Comparison of ENCODE assay signal across 1 cellular context in the genomic region with DNA sequence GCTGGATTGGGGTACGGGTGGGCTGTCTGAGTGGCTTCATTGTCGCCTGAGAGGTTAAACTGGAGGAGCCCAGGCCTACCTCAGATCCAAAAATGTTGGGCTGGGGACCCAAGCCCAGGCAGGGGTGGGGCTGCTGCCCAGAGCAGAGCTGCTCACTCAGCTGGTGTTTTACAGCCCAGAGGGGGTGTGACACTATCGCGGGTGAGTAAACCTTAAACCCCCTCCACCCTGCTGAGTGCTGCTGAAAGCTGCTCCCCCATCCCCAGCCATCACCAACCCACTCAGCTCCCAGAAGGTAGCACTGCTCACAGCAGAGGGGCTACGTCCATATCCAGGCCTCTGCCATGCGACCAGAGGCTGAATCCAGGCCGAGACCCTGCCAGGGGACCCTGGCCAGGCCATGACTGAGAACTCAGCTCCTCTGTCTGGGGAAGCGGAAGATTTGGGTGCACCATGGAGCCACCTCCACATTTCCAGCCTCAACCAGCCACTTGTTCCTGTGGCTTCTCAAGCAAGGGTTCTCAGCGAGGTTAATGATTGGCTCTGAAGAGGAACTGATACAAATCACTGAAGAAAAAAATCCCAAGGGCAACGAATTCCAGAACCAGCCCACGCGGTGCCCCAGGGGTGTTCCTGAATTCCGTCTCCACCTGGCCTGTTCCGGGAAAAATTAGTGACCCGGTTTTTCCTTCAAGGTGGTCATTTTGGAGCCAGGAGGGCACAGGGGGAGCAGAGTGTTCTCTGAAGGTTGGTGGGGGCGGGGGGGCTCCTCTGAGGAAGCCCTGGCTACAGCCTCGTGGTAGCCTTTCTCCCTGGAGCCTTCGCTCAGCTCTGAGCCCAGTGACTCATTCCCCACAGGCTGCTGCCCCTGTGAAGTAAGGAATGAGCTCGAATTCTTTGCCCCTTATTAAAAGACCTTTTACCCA.
TF ChIP-seq lines count a peak whose summit lies in the region.

No MANE protein-coding gene starts in this region.

TF ChIP-seq in HepG2, 621 proteins besides CTCF, POLR2A, EP300 and RAD21 (continued from another document and continues in another):
- no peak for TF ChIP-seq MAFF (IDR thresholded peaks at IDR 0.05; ENCODE audit: low read depth, low read length)
- TF ChIP-seq ATAD3A (CRISPR knock-in tag; IDR thresholded peaks at IDR 0.05), result no peak
- no peak for TF ChIP-seq HOXA7 (CRISPR knock-in tag; IDR thresholded peaks at IDR 0.05)
- TF ChIP-seq PLRG1 (conservative IDR thresholded peaks at IDR 0.05), result no peak
- TF ChIP-seq, protein P1, sequence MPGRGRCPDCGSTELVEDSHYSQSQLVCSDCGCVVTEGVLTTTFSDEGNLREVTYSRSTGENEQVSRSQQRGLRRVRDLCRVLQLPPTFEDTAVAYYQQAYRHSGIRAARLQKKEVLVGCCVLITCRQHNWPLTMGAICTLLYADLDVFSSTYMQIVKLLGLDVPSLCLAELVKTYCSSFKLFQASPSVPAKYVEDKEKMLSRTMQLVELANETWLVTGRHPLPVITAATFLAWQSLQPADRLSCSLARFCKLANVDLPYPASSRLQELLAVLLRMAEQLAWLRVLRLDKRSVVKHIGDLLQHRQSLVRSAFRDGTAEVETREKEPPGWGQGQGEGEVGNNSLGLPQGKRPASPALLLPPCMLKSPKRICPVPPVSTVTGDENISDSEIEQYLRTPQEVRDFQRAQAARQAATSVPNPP (CRISPR knock-in tag; IDR thresholded peaks at IDR 0.05), result no peak
- TF ChIP-seq RFX5 (IDR thresholded peaks at IDR 0.05; ENCODE audit: low read depth, low read length), result no peak
- TF ChIP-seq, protein P2, sequence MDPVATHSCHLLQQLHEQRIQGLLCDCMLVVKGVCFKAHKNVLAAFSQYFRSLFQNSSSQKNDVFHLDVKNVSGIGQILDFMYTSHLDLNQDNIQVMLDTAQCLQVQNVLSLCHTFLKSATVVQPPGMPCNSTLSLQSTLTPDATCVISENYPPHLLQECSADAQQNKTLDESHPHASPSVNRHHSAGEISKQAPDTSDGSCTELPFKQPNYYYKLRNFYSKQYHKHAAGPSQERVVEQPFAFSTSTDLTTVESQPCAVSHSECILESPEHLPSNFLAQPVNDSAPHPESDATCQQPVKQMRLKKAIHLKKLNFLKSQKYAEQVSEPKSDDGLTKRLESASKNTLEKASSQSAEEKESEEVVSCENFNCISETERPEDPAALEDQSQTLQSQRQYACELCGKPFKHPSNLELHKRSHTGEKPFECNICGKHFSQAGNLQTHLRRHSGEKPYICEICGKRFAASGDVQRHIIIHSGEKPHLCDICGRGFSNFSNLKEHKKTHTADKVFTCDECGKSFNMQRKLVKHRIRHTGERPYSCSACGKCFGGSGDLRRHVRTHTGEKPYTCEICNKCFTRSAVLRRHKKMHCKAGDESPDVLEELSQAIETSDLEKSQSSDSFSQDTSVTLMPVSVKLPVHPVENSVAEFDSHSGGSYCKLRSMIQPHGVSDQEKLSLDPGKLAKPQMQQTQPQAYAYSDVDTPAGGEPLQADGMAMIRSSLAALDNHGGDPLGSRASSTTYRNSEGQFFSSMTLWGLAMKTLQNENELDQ (CRISPR knock-in tag; IDR thresholded peaks at IDR 0.05; ENCODE audit: borderline replicate concordance), result no peak
- no peak for TF ChIP-seq IKZF4 (CRISPR knock-in tag; IDR thresholded peaks at IDR 0.05; ENCODE audit: borderline replicate concordance, low read depth, not compliant biosample characterization)
- no peak for TF ChIP-seq ASH2L (IDR thresholded peaks at IDR 0.05; ENCODE audit: insufficient read length, low read depth, low read length)
- no peak for TF ChIP-seq ZNF20 (CRISPR knock-in tag; IDR thresholded peaks at IDR 0.05)
- TF ChIP-seq SCMH1 (CRISPR knock-in tag; IDR thresholded peaks at IDR 0.05; ENCODE audit: borderline replicate concordance), result no peak
- TF ChIP-seq ISL2 (CRISPR knock-in tag; IDR thresholded peaks at IDR 0.05), result no peak
- no peak for TF ChIP-seq NR3C1 (CRISPR knock-in tag; IDR thresholded peaks at IDR 0.05)
- TF ChIP-seq SNAPC2 (CRISPR knock-in tag; IDR thresholded peaks at IDR 0.05), result no peak
- TF ChIP-seq ZFY (CRISPR knock-in tag; IDR thresholded peaks at IDR 0.05), result no peak
- TF ChIP-seq ZEB1 (IDR thresholded peaks at IDR 0.05; ENCODE audit: insufficient replicate concordance, low read depth), result no peak
- no peak for TF ChIP-seq NFRKB (IDR thresholded peaks at IDR 0.05)
- no peak for TF ChIP-seq FIP1L1 (IDR thresholded peaks at IDR 0.05; ENCODE audit: borderline replicate concordance, insufficient read depth, low read depth, low read length)
- TF ChIP-seq, protein P3, sequence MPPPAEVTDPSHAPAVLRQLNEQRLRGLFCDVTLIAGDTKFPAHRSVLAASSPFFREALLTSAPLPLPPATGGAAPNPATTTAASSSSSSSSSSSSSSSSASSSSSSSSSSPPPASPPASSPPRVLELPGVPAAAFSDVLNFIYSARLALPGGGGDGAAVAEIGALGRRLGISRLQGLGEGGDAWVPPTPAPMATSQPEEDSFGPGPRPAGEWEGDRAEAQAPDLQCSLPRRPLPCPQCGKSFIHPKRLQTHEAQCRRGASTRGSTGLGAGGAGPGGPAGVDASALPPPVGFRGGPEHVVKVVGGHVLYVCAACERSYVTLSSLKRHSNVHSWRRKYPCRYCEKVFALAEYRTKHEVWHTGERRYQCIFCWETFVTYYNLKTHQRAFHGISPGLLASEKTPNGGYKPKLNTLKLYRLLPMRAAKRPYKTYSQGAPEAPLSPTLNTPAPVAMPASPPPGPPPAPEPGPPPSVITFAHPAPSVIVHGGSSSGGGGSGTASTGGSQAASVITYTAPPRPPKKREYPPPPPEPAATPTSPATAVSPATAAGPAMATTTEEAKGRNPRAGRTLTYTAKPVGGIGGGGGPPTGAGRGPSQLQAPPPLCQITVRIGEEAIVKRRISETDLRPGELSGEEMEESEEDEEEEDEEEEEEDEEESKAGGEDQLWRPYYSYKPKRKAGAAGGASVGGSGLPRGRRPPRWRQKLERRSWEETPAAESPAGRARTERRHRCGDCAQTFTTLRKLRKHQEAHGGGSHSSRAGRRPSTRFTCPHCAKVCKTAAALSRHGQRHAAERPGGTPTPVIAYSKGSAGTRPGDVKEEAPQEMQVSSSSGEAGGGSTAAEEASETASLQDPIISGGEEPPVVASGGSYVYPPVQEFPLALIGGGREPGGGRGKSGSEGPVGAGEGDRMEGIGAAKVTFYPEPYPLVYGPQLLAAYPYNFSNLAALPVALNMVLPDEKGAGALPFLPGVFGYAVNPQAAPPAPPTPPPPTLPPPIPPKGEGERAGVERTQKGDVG (CRISPR knock-in tag; IDR thresholded peaks at IDR 0.05; ENCODE audit: borderline replicate concordance), result no peak
- TF ChIP-seq BHLHE40 (IDR thresholded peaks at IDR 0.05; ENCODE audit: low read length), result no peak
- TF ChIP-seq, protein P4, sequence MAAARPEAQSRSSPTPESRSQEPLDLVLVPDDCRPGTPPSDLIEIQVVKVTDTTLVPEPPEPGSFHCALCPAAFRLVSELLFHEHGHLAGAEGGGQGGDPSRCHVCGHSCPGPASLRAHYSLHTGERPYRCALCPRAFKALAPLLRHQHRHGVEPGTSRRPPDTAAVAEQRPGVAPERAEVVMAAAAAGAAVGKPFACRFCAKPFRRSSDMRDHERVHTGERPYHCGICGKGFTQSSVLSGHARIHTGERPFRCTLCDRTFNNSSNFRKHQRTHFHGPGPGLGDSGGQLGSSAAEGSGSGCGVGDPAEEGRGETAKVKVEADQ (CRISPR knock-in tag; IDR thresholded peaks at IDR 0.05; ENCODE audit: borderline replicate concordance), result no peak
- no peak for TF ChIP-seq ARID2 (CRISPR knock-in tag; IDR thresholded peaks at IDR 0.05; ENCODE audit: borderline replicate concordance)
- TF ChIP-seq LCORL (IDR thresholded peaks at IDR 0.05), result no peak
- no peak for TF ChIP-seq LCORL (CRISPR knock-in tag; IDR thresholded peaks at IDR 0.05)
- no peak for TF ChIP-seq ZNF670 (CRISPR knock-in tag; IDR thresholded peaks at IDR 0.05; ENCODE audit: borderline replicate concordance)
- TF ChIP-seq, protein P5, sequence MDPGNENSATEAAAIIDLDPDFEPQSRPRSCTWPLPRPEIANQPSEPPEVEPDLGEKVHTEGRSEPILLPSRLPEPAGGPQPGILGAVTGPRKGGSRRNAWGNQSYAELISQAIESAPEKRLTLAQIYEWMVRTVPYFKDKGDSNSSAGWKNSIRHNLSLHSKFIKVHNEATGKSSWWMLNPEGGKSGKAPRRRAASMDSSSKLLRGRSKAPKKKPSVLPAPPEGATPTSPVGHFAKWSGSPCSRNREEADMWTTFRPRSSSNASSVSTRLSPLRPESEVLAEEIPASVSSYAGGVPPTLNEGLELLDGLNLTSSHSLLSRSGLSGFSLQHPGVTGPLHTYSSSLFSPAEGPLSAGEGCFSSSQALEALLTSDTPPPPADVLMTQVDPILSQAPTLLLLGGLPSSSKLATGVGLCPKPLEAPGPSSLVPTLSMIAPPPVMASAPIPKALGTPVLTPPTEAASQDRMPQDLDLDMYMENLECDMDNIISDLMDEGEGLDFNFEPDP (CRISPR knock-in tag; conservative IDR thresholded peaks at IDR 0.05), result no peak
- peak; percentile 45; the same call in 1 of the 2 replicates for TF ChIP-seq ZSCAN22 (CRISPR knock-in tag; IDR thresholded peaks at IDR 0.05)
- TF ChIP-seq ZNF205 (CRISPR knock-in tag; IDR thresholded peaks at IDR 0.05), result no peak
- TF ChIP-seq, protein P6, sequence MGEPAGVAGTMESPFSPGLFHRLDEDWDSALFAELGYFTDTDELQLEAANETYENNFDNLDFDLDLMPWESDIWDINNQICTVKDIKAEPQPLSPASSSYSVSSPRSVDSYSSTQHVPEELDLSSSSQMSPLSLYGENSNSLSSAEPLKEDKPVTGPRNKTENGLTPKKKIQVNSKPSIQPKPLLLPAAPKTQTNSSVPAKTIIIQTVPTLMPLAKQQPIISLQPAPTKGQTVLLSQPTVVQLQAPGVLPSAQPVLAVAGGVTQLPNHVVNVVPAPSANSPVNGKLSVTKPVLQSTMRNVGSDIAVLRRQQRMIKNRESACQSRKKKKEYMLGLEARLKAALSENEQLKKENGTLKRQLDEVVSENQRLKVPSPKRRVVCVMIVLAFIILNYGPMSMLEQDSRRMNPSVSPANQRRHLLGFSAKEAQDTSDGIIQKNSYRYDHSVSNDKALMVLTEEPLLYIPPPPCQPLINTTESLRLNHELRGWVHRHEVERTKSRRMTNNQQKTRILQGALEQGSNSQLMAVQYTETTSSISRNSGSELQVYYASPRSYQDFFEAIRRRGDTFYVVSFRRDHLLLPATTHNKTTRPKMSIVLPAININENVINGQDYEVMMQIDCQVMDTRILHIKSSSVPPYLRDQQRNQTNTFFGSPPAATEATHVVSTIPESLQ (CRISPR knock-in tag; conservative IDR thresholded peaks at IDR 0.05), result no peak
- no peak for TF ChIP-seq FOXK1 (CRISPR knock-in tag; IDR thresholded peaks at IDR 0.05; ENCODE audit: borderline replicate concordance, low read depth)
- no peak for TF ChIP-seq ZNF761 (CRISPR knock-in tag; conservative IDR thresholded peaks at IDR 0.05)
- no peak for TF ChIP-seq BCL6 (CRISPR knock-in tag; IDR thresholded peaks at IDR 0.05)
- TF ChIP-seq, protein P7, sequence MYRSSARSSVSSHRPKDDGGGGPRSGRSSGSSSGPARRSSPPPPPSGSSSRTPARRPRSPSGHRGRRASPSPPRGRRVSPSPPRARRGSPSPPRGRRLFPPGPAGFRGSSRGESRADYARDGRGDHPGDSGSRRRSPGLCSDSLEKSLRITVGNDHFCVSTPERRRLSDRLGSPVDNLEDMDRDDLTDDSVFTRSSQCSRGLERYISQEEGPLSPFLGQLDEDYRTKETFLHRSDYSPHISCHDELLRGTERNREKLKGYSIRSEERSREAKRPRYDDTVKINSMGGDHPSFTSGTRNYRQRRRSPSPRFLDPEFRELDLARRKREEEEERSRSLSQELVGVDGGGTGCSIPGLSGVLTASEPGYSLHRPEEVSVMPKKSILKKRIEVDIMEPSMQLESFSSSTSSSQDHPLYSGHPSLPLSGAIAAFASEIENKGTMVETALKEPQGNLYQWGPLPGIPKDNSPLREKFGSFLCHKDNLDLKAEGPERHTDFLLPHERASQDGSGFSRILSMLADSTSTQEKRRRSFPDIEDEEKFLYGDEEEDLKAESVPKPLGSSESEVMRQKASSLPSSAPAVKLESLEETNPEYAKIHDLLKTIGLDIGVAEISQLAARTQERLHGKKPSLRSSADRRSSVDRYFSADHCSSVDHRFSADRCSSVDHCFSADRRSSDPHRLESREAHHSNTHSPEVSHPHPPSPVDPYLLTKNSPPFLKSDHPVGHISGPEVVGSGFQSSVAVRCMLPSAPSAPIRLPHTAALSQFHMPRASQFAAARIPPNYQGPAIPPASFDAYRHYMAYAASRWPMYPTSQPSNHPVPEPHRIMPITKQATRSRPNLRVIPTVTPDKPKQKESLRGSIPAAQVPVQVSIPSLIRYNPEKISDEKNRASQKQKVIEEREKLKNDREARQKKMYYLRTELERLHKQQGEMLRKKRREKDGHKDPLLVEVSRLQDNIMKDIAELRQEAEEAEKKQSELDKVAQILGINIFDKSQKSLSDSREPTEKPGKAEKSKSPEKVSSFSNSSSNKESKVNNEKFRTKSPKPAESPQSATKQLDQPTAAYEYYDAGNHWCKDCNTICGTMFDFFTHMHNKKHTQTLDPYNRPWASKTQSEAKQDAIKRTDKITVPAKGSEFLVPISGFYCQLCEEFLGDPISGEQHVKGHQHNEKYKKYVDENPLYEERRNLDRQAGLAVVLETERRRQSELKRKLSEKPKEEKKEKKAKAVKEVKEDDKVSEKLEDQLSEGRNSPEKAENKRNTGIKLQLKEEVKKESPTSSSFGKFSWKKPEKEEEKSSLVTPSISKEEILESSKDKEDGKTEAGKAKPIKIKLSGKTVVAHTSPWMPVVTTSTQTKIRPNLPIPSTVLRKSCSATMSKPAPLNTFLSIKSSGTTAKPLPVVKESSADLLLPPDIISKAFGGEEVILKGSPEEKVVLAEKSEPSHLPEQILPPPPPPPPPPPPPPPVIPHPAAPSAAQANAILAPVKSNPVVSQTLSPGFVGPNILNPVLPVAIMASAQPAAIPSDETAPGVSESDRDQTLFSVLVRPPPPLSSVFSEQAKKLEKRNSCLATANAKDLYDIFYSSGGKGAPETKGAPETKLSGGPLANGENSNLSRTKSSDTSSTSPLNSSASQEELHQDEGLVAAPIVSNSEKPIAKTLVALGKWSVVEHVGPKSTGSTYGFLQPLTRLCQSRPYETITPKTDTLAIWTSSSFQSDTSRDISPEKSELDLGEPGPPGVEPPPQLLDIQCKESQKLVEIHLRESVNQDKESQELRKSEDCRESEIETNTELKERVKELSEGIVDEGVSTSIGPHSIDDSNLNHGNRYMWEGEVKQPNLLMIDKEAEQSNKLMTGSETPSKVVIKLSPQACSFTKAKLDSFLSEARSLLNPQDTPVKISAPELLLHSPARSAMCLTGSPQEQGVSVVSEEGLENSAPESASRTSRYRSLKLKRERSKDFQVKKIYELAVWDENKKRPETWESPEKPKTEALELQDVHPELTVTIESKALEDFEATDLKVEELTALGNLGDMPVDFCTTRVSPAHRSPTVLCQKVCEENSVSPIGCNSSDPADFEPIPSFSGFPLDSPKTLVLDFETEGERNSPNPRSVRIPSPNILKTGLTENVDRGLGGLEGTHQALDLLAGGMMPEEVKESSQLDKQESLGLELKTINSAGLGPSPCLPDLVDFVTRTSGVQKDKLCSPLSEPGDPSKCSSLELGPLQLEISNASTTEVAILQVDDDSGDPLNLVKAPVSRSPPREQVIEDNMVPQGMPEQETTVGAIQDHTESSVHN (CRISPR knock-in tag; IDR thresholded peaks at IDR 0.05), result no peak
- TF ChIP-seq DR1 (CRISPR knock-in tag; IDR thresholded peaks at IDR 0.05), result no peak
- no peak for TF ChIP-seq RBAK (CRISPR knock-in tag; IDR thresholded peaks at IDR 0.05)
